In genomic region chr19:28764066-28764465, GRCh38 we compare ENCODE assay signal across 29 cellular contexts.
"Had no signal": no experiment of that assay in that cellular context is flagged by ENCODE, and none has a peak within 500 bp of the region (broad histone marks: within the 10 kb centered on the region; RNA-seq: fewer than 3 reads in every experiment).

No MANE protein-coding gene starts in this region.

- H3K36me3 ChIP-seq: adrenal gland, brain microvascular endothelial cell, breast epithelium had no signal

- DNase-seq: activated B cell treated with CpG ODN at 0.5 μM for 24 hours; activated CD4-positive, alpha-beta memory T cell treated with anti-CD3 and anti-CD28 coated beads for 36 hours; activated CD4-positive, alpha-beta T cell treated with anti-CD3 and anti-CD28 coated beads for 4 hours; activated CD4-positive, alpha-beta T cell treated with anti-CD3 and anti-CD28 coated beads, Interleukin-2, amount 10 ng/mL, durations not matched to agents 24 days and 14 days; activated CD4-positive, alpha-beta T cell treated with anti-CD3 and anti-CD28 coated beads, Interleukin-2, amount 50 U/mL, for 1 hour; activated CD4-positive, alpha-beta T cell treated with anti-CD3 and anti-CD28 coated beads, Interleukin-2, amount 50 U/mL, for 4 hours; activated CD4-positive, CD25-positive, alpha-beta regulatory T cell treated with anti-CD3 and anti-CD28 coated beads, Interleukin-2, amount 50 U/mL, for 72 hours; activated CD8-positive, alpha-beta memory T cell treated with anti-CD3 and anti-CD28 coated beads, Interleukin-2, amount 50 U/mL, for 4 hours; activated CD8-positive, alpha-beta T cell treated with anti-CD3 and anti-CD28 coated beads for 36 hours; activated effector memory CD4-positive, alpha-beta T cell treated with anti-CD3 and anti-CD28 coated beads, Interleukin-2, amount 50 U/mL, for 16 hours; activated gamma-delta T cell treated with Interleukin-2 at 50 U/mL for 16 hours; activated naive CD4-positive, alpha-beta T cell; activated naive CD4-positive, alpha-beta T cell treated with anti-CD3 and anti-CD28 coated beads for 36 hours; activated naive CD4-positive, alpha-beta T cell treated with anti-CD3 and anti-CD28 coated beads, Interleukin-2, amount 50 U/mL, for 16 hours; activated naive CD8-positive, alpha-beta T cell treated with anti-CD3 and anti-CD28 coated beads for 36 hours; activated T-cell treated with anti-CD3 and anti-CD28 coated beads for 4 hours; activated T-cell treated with anti-CD3 and anti-CD28 coated beads, Interleukin-2, amount 50 U/mL, for 1 hour; activated T-cell treated with anti-CD3 and anti-CD28 coated beads, Interleukin-2, amount 50 U/mL, for 4 hours; activated T-cell treated with anti-CD3 and anti-CD28 coated beads, Interleukin-2, amount 50 U/mL, for 72 hours; adrenal gland; amniotic stem cell; aorta; body of pancreas; brain microvascular endothelial cell; central memory CD4-positive, alpha-beta T cell; T-helper 2 cell; T-helper 9 cell had no signal

- H3K4me3 ChIP-seq: adrenal gland, body of pancreas, breast epithelium had no signal

- H3K4me1 ChIP-seq: adrenal gland, body of pancreas, breast epithelium had no signal

- H3K27me3 ChIP-seq: adrenal gland, body of pancreas, brain microvascular endothelial cell, breast epithelium had no signal

- H3K9me3 ChIP-seq: adrenal gland had no signal

- H3K27ac ChIP-seq: adrenal gland, body of pancreas, brain microvascular endothelial cell, breast epithelium, VCaP had no signal
